Comparison of ENCODE assay signal across 1 cellular context in the genomic region with DNA sequence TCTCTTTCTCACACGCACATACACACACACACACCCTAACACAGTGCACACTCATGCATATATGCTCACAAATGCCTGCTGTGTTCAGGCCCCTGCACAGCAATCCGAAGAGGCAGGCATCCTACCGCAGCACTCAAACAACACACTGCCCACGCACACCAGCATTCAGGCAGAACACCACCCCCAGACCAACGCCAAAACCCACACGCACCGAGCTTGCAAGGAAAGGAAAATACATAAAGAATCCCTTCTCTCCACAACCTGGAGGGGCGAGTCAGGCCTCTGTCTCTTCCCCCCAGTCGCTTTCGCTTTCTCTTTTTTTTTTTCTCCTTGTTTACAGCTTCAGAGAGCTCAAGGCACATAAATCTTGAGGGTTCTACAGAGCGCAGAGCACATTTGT.
TF ChIP-seq lines count a peak whose summit lies in the region.
"Not testable (repeated sequence)": the region's sequence is repeated elsewhere in the genome, so short reads cannot be mapped to it uniquely, and the experiment has no call there.

No MANE protein-coding gene starts in this region.

TF ChIP-seq in K562, 482 proteins besides CTCF, POLR2A, EP300 and RAD21:
- TF ChIP-seq MGA (IDR thresholded peaks at IDR 0.05): 0 out of 2 replicates have a peak, but pooled peaks have one; percentile 19
- 0 out of 2 replicates have a peak, but pooled peaks have one; percentile 41 for TF ChIP-seq ZBTB26 (CRISPR knock-in tag; IDR thresholded peaks at IDR 0.05)
- 0 out of 4 replicates have a peak, but pooled peaks of 1 of the 2 experiments have one; percentile 43 for TF ChIP-seq HDAC1 (IDR thresholded peaks at IDR 0.05)
- TF ChIP-seq RBFOX2 (IDR thresholded peaks at IDR 0.05; ENCODE audit: low read depth, low read length): peak; percentile 5; the same call in 1 of the 2 replicates
- TF ChIP-seq CXXC5 (CRISPR knock-in tag; IDR thresholded peaks at IDR 0.05): 0 out of 2 replicates have a peak, but pooled peaks have one; percentile 8
- not testable (repeated sequence) for TF ChIP-seq PBX2 (CRISPR knock-in tag; IDR thresholded peaks at IDR 0.05; ENCODE audit: low read depth)
- peak; percentile 40 for TF ChIP-seq PBX2 (tag; conservative IDR thresholded peaks at IDR 0.05; ENCODE audit: low read depth)
- peak; percentile 37; the same call in 1 of the 2 replicates for TF ChIP-seq ARID1B (IDR thresholded peaks at IDR 0.05)
- TF ChIP-seq PHF21A (IDR thresholded peaks at IDR 0.05; ENCODE audit: borderline replicate concordance, low read depth): 0 out of 2 replicates have a peak, but pooled peaks have one; percentile 50
- 0 out of 2 replicates have a peak, but pooled peaks have one; percentile 46 for TF ChIP-seq ZNF384 (IDR thresholded peaks at IDR 0.05; ENCODE audit: low read depth, low read length)
- TF ChIP-seq NRF1 (conservative IDR thresholded peaks at IDR 0.05 in 1 of 2, IDR thresholded peaks at IDR 0.05 in 1 of 2): peak in 1 of 2 experiments; percentile 51; a peak in 2 of 4 replicates
- TF ChIP-seq PKNOX1 (IDR thresholded peaks at IDR 0.05): 0 out of 2 replicates have a peak, but pooled peaks have one; percentile 20
- peak in 1 of 2 experiments; percentile 52; a peak in 1 of 4 replicates for TF ChIP-seq FOXK2 (conservative IDR thresholded peaks at IDR 0.05 in 1 of 2, IDR thresholded peaks at IDR 0.05 in 1 of 2; ENCODE audit: low read depth in 2 of 2)
- 0 out of 2 replicates have a peak, but pooled peaks have one; percentile 25 for TF ChIP-seq SMARCE1 (IDR thresholded peaks at IDR 0.05)
- TF ChIP-seq FOXJ2 (tag; IDR thresholded peaks at IDR 0.05): 0 out of 2 replicates have a peak, but pooled peaks have one; percentile 35
- TF ChIP-seq EGR1 (conservative IDR thresholded peaks at IDR 0.05): peak; percentile 92
- TF ChIP-seq, protein P1, sequence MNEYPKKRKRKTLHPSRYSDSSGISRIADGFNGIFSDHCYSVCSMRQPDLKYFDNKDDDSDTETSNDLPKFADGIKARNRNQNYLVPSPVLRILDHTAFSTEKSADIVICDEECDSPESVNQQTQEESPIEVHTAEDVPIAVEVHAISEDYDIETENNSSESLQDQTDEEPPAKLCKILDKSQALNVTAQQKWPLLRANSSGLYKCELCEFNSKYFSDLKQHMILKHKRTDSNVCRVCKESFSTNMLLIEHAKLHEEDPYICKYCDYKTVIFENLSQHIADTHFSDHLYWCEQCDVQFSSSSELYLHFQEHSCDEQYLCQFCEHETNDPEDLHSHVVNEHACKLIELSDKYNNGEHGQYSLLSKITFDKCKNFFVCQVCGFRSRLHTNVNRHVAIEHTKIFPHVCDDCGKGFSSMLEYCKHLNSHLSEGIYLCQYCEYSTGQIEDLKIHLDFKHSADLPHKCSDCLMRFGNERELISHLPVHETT (CRISPR knock-in tag; conservative IDR thresholded peaks at IDR 0.05 in 1 of 2, IDR thresholded peaks at IDR 0.05 in 1 of 2): 0 out of 4 replicates have a peak, but pooled peaks of 1 of the 2 experiments have one; percentile 28
- 0 out of 2 replicates have a peak, but pooled peaks have one; percentile 28 for TF ChIP-seq NFRKB (IDR thresholded peaks at IDR 0.05; ENCODE audit: low read depth)
- peak; percentile 31 for TF ChIP-seq TAF9B (IDR thresholded peaks at IDR 0.05; ENCODE audit: partially characterized antibody)
